In genomic region chr10:103748020-103748419, GRCh38 we compare ENCODE assay signal across 19 cellular contexts.
A peak's percentile ranks its signal among the peaks of the same experiment; 100 is the strongest.
DNase-seq lines count a peak whose midpoint lies in the region; ATAC-seq lines count a peak whose summit lies in the region.
"Had no signal": no experiment of that assay in that cellular context is flagged by ENCODE, and none has a peak within 500 bp of the region (broad histone marks: within the 10 kb centered on the region; RNA-seq: fewer than 3 reads in every experiment).

No MANE protein-coding gene starts in this region.

- H3K4me1 Mint-ChIP-seq in activated T-cell treated with anti-CD3 and anti-CD28 coated beads, Interleukin-2, amount 50 U/mL, for 4 hours (ENCODE audit: low read depth) = peaks cover 35% of the 10 kb centered on the region
- H3K4me1 Mint-ChIP-seq in T-helper 1 cell treated with Interleukin-12 subunit alpha and Interleukin-12 subunit beta and Interleukin-4 antibody, amounts not matched to agents 30 μg/mL and 1 μg/mL, for 36 hours (ENCODE audit: low read depth) = peaks cover 51% of the 10 kb centered on the region
- H3K4me1 Mint-ChIP-seq in effector memory CD8-positive, alpha-beta T cell (ENCODE audit: low read depth in 2 of 2) = peaks cover 6 to 15% of the 10 kb centered on the region in 2 donors

- no peaks in the 10 kb centered on the region for H3K27me3 Mint-ChIP-seq in activated T-cell treated with anti-CD3 and anti-CD28 coated beads, Interleukin-2, amount 50 U/mL, for 4 hours (ENCODE audit: low read depth)
- no peaks in the 10 kb centered on the region for H3K27me3 Mint-ChIP-seq in T-helper 1 cell treated with Interleukin-12 subunit alpha and Interleukin-12 subunit beta and Interleukin-4 antibody, amounts not matched to agents 30 μg/mL and 1 μg/mL, for 36 hours (ENCODE audit: low read depth)
- peaks cover 0 to 18% of the 10 kb centered on the region in 2 donors for H3K27me3 Mint-ChIP-seq in effector memory CD8-positive, alpha-beta T cell

- peak overlapping the region; percentile 90 for H3K27ac Mint-ChIP-seq in T-helper 1 cell treated with Interleukin-12 subunit alpha and Interleukin-12 subunit beta and Interleukin-4 antibody, amounts not matched to agents 30 μg/mL and 1 μg/mL, for 36 hours
- H3K27ac Mint-ChIP-seq in effector memory CD8-positive, alpha-beta T cell = no peak overlapping the region
- H3K27ac Mint-ChIP-seq: memory B cell had no signal

- H3K9me3 Mint-ChIP-seq in activated T-cell treated with anti-CD3 and anti-CD28 coated beads, Interleukin-2, amount 50 U/mL, for 4 hours = peaks cover 3% of the 10 kb centered on the region
- peaks cover 18% of the 10 kb centered on the region for H3K9me3 Mint-ChIP-seq in T-helper 1 cell treated with Interleukin-12 subunit alpha and Interleukin-12 subunit beta and Interleukin-4 antibody, amounts not matched to agents 30 μg/mL and 1 μg/mL, for 36 hours
- H3K9me3 Mint-ChIP-seq in effector memory CD8-positive, alpha-beta T cell = no peaks in the 10 kb centered on the region

- no peak for DNase-seq in activated T-cell treated with anti-CD3 and anti-CD28 coated beads, Interleukin-2, amount 50 U/mL, for 4 hours
- no peak for DNase-seq in activated T-cell treated with anti-CD3 and anti-CD28 coated beads for 4 hours
- no peak for DNase-seq in effector memory CD8-positive, alpha-beta T cell
- peak; percentile 21 for DNase-seq in stimulated activated naive CD4-positive, alpha-beta T cell treated with Interleukin-2 at 50 U/mL for 16 hours (lab: John Stamatoyannopoulos, UW)
- DNase-seq in left lobe of liver (ENCODE audit: low spot score) = no peak
- DNase-seq in effector CD8-positive, alpha-beta T cell (lab: John Stamatoyannopoulos, UW) = no peak
- DNase-seq in anterior cingulate cortex (lab: John Stamatoyannopoulos, UW) = no peak
- DNase-seq: amniotic stem cell; Calu3; erythroblast; head of caudate nucleus; Karpas-422; NK-92 treated with Interleukin-12 subunit alpha and Interleukin-12 subunit beta, amount 100 ng/mL, for 24 hours; retina; SHP77; T-helper 9 cell; upper lobe of right lung had no signal

- H3K36me3 Mint-ChIP-seq in activated T-cell treated with anti-CD3 and anti-CD28 coated beads, Interleukin-2, amount 50 U/mL, for 4 hours (ENCODE audit: insufficient read depth) = no peaks in the 10 kb centered on the region
- peaks cover 9% of the 10 kb centered on the region for H3K36me3 Mint-ChIP-seq in T-helper 1 cell treated with Interleukin-12 subunit alpha and Interleukin-12 subunit beta and Interleukin-4 antibody, amounts not matched to agents 30 μg/mL and 1 μg/mL, for 36 hours (ENCODE audit: low read depth)
- peaks cover 3% of the 10 kb centered on the region for H3K36me3 Mint-ChIP-seq in effector memory CD8-positive, alpha-beta T cell (ENCODE audit: insufficient read depth)

- ATAC-seq in activated T-cell treated with anti-CD3 and anti-CD28 coated beads, Interleukin-2, amount 50 U/mL, for 4 hours = peak; percentile 33 to 50
- ATAC-seq in effector memory CD8-positive, alpha-beta T cell (replicated peaks) = peak; percentile 37
- no peak for ATAC-seq in left lobe of liver

- peak overlapping the region; percentile 4 for H3K4me3 Mint-ChIP-seq in activated T-cell treated with anti-CD3 and anti-CD28 coated beads, Interleukin-2, amount 50 U/mL, for 4 hours
- peak overlapping the region; percentile 68 for H3K4me3 Mint-ChIP-seq in T-helper 1 cell treated with Interleukin-12 subunit alpha and Interleukin-12 subunit beta and Interleukin-4 antibody, amounts not matched to agents 30 μg/mL and 1 μg/mL, for 36 hours
- no peak overlapping the region for H3K4me3 Mint-ChIP-seq in effector memory CD8-positive, alpha-beta T cell
- H3K4me3 Mint-ChIP-seq: memory B cell had no signal

Comparison
In these comparisons a context has a peak if more than half of its experiments do, and no peak if none do; other contexts are left out.
1. H3K4me3 Mint-ChIP-seq: peak in activated T-cell treated with anti-CD3 and anti-CD28 coated beads, Interleukin-2, amount 50 U/mL, for 4 hours (single experiment) and T-helper 1 cell treated with Interleukin-12 subunit alpha and Interleukin-12 subunit beta and Interleukin-4 antibody, amounts not matched to agents 30 μg/mL and 1 μg/mL, for 36 hours (single experiment); none in effector memory CD8-positive, alpha-beta T cell (0 of 2).